In genomic region chr21:39313042-39313456, GRCh38 we compare ENCODE assay signal across 8 cellular contexts. TPM values are rescaled to one million over a fixed set of nuclear protein-coding genes. Genes with fewer than 3 reads are reported as not detected.
DNase-seq lines count a peak whose midpoint lies in the region; ATAC-seq lines count a peak whose summit lies in the region.

No MANE protein-coding gene starts in this region.

- 0 to 1% (median 1%) methylated on average over 22 to 49 of the region's 49 CpGs for WGBS in adipose tissue, 3 donors

- H3K9me3 ChIP-seq in iPS-18c (ENCODE audit: control insufficient read depth, insufficient read depth, low read length), result no peaks in the 10 kb centered on the region

- peak; percentile 22 for ATAC-seq in GM21723 (IDR thresholded peaks at IDR 0.05; ENCODE audit: unreplicated experiment)
- ATAC-seq in HG03469 (IDR thresholded peaks at IDR 0.05; ENCODE audit: unreplicated experiment), result no peak
- ATAC-seq in GM19452 (IDR thresholded peaks at IDR 0.05; ENCODE audit: unreplicated experiment), result no peak

- DNase-seq in GF-D8 (lab: John Stamatoyannopoulos, UW), result peak; percentile 37
- DNase-seq in NCI-H1092 treated with DMSO at 0.1 percent for 48 hours (lab: John Stamatoyannopoulos, UW), result peak; percentile 72
- DNase-seq in stimulated activated CD4-positive, alpha-beta T cell treated with anti-CD3 and anti-CD28 coated beads, TNF-alpha, amount 100 ng/mL, for 4 hours (ENCODE audit: low read depth in 3 of 3), result peak in 2 of 3 experiments; percentile 0 to 27

- H3K27ac ChIP-seq in adipose tissue (ENCODE audit: low read depth, low read length), result peak overlapping the region; percentile 32

- H3K4me3 ChIP-seq in iPS-18c (ENCODE audit: insufficient read depth, low read depth, low read length), result peak overlapping the region; percentile 79

RNA-seq across cellular contexts. Expression of gene BRWD1, which starts 0.4 kb away (rescaled TPM):
- 10 to 100 TPM in 2 of 3 donors, 1 to 10 TPM in 1; 8.1 to 12.1 (median 10.1) TPM for polyA plus RNA-seq in adipose tissue

RNA-seq across cellular contexts. Expression of gene HMGN1, which starts 35.8 kb away (rescaled TPM):
- 10 to 100 TPM; 72.2 to 78.3 (median 77.0) TPM for polyA plus RNA-seq in adipose tissue

Comparison
In these comparisons a context has a peak if more than half of its experiments do, and no peak if none do; other contexts are left out.
1. DNase-seq: peak in every context shown above with its lines; median percentile 72 in NCI-H1092 treated with DMSO at 0.1 percent for 48 hours; 37 in GF-D8; 14 in stimulated activated CD4-positive, alpha-beta T cell treated with anti-CD3 and anti-CD28 coated beads, TNF-alpha, amount 100 ng/mL, for 4 hours.